Comparison of ENCODE assay signal across 8 cellular contexts in the genomic region with DNA sequence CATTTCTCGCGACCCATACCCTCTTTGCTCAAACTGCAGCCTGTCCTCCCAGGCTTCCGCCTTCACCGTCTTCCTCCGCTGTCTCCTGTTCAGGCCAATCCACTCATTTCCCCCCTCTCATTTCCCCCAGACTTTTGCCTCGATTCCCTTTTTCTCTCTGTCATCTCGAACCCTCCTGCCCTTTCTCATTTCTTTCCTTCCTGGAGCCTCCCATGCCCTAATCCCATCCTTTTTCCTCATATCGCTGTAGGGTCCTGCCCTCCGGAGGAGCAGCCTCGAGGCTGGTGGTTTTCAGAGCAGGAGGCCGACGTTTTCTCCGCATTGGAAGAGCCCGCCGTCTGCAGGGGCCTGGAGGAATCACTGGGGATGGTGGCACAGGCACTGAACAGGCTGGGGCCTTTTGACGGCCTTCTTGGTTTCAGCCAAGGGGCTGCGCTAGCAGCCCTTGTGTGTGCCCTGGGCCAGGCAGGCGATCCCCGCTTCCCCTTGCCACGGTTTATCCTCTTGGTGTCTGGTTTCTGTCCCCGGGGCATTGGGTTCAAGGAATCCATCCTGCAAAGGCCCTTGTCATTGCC. TPM values are rescaled to one million over a fixed set of nuclear protein-coding genes. Genes with fewer than 3 reads are reported as not detected.
DNase-seq lines count a peak whose midpoint lies in the region; ATAC-seq and TF ChIP-seq lines count a peak whose summit lies in the region.

No MANE protein-coding gene starts in this region.

- DNase-seq in DMS53 (lab: John Stamatoyannopoulos, UW) = peak; percentile 59
- DNase-seq in DMS53 treated with DMSO at 0.1 percent for 48 hours (lab: John Stamatoyannopoulos, UW; ENCODE audit: unreplicated experiment) = no peak
- no peak for DNase-seq in Panc1 (ENCODE audit: low read depth, low spot score)
- no peak for DNase-seq in effector memory CD4-positive, alpha-beta T cell
- no peak for DNase-seq in medulla oblongata (ENCODE audit: extremely low spot score)
- no peak for DNase-seq in GM20000 (ENCODE audit: low spot score)

- ATAC-seq in Panc1 (peak; percentile 18; the same call in 1 of the 2 replicates), HG03571 (IDR thresholded peaks at IDR 0.05; ENCODE audit: unreplicated experiment) (no peak)

- H3K27me3 ChIP-seq in Panc1 (ENCODE audit: control insufficient read depth, insufficient read depth, low read length) = no peaks in the 10 kb centered on the region
- no peaks in the 10 kb centered on the region for H3K27me3 ChIP-seq in effector memory CD4-positive, alpha-beta T cell (replicated peaks; ENCODE audit: control insufficient read depth, insufficient read depth, low read length, poor library complexity, severe bottlenecking)
- H3K27me3 ChIP-seq in muscle layer of duodenum (ENCODE audit: low read depth, low read length) = no peaks in the 10 kb centered on the region

- no TSS peak for BruUV-seq in Panc1 (replicated peaks; lab: Mats Ljungman, UMichigan)

- POLR2A ChIA-PET in Panc1 (lab: Charles Lee) = no interaction called here

- TF ChIP-seq CTCF in Panc1 (IDR thresholded peaks at IDR 0.05) (no peak), GM20000 (IDR thresholded peaks at IDR 0.05; ENCODE audit: extremely low read depth, missing control alignments) (no peak)

- H3K4me3 ChIP-seq in Panc1 (ENCODE audit: low read depth in 2 of 2, low read length in 2 of 2) (peak overlapping the region; percentile 72 to 77), muscle layer of duodenum (ENCODE audit: low read depth in 1 of 2, low read length in 2 of 2) (peak overlapping the region; percentile 82 to 92)
- H3K4me3 ChIP-seq in effector memory CD4-positive, alpha-beta T cell (ENCODE audit: insufficient read depth, low read depth, low read length, poor library complexity, severe bottlenecking) = peak overlapping the region; percentile 80

- intact Hi-C loops in Panc1 (cut with micrococcal nuclease; ENCODE audit: unreplicated experiment) = no loop called here

- H3K9me3 ChIP-seq in Panc1 (ENCODE audit: control insufficient read depth, insufficient read depth, low read depth, low read length) (no peaks in the 10 kb centered on the region), muscle layer of duodenum (ENCODE audit: control insufficient read depth in 1 of 2, low read length in 2 of 2) (no peaks in the 10 kb centered on the region)
- H3K9me3 ChIP-seq in effector memory CD4-positive, alpha-beta T cell (ENCODE audit: control insufficient read depth, low read length) = no peaks in the 10 kb centered on the region

- in situ Hi-C loops in Panc1 (cut with HindIII; ENCODE audit: low pct_unique_long_range_greater_than_20kb, low sequenced_read_pairs) = no loop called here

- H3K36me3 ChIP-seq in Panc1 (ENCODE audit: control insufficient read depth, insufficient read depth, low read length) (0 out of 2 replicates have a peak, but pooled peaks cover 3% of the 10 kb centered on the region), muscle layer of duodenum (ENCODE audit: control insufficient read depth in 1 of 2, insufficient read depth in 2 of 2, low read length in 2 of 2) (peaks cover 9 to 38% of the 10 kb centered on the region in 2 donors)
- H3K36me3 ChIP-seq in effector memory CD4-positive, alpha-beta T cell (ENCODE audit: control insufficient read depth, insufficient read depth, low read length) = peaks cover 22% of the 10 kb centered on the region

- H3K27ac ChIP-seq in Panc1 (ENCODE audit: low read length) (peak overlapping the region; percentile 98), muscle layer of duodenum (ENCODE audit: low read length) (peak overlapping the region; percentile 89)
- peak overlapping the region; percentile 91 for H3K27ac ChIP-seq in effector memory CD4-positive, alpha-beta T cell (ENCODE audit: insufficient read depth, low read length, poor library complexity, severe bottlenecking)

- H3K4me1 ChIP-seq in Panc1 (ENCODE audit: control insufficient read depth, insufficient read depth, low read length) (peaks cover 12% of the 10 kb centered on the region), muscle layer of duodenum (ENCODE audit: control insufficient read depth in 1 of 2, insufficient read depth in 2 of 2, low read length in 2 of 2) (peaks cover 10 to 29% of the 10 kb centered on the region in 2 donors)
- peaks cover 14% of the 10 kb centered on the region for H3K4me1 ChIP-seq in effector memory CD4-positive, alpha-beta T cell (ENCODE audit: control insufficient read depth, insufficient read depth, low read length, poor library complexity, severe bottlenecking)

- CTCF ChIA-PET in Panc1 (lab: Charles Lee) = no interaction called here

RNA-seq across cellular contexts. Expression of a gene that starts 0.6 kb away (rescaled TPM):
- 42.5 TPM for total RNA-seq in Panc1 (2021; ENCODE audit: unreplicated experiment)
- 39.8 TPM for polyA plus RNA-seq in Panc1 (2012; ENCODE audit: insufficient read length)

RNA-seq across cellular contexts. Expression of a gene that starts 12.5 kb away (rescaled TPM):
- total RNA-seq in Panc1 (2021; ENCODE audit: unreplicated experiment) = 1.4 TPM
- polyA plus RNA-seq in Panc1 (2012; ENCODE audit: insufficient read length) = 0.96 TPM

RNA-seq across cellular contexts. Expression of a gene that starts 12.5 kb away (rescaled TPM):
- total RNA-seq in Panc1 (2021; ENCODE audit: unreplicated experiment) = 24.3 TPM
- 43.5 TPM for polyA plus RNA-seq in Panc1 (2012; ENCODE audit: insufficient read length)

RNA-seq across cellular contexts. Expression of a gene that starts 17.3 kb away (rescaled TPM):
- 0.80 TPM for total RNA-seq in Panc1 (2021; ENCODE audit: unreplicated experiment)
- polyA plus RNA-seq in Panc1 (2012; ENCODE audit: insufficient read length) = 1.6 TPM
